ENCODE assay signal across 27 cellular contexts in the genomic region with DNA sequence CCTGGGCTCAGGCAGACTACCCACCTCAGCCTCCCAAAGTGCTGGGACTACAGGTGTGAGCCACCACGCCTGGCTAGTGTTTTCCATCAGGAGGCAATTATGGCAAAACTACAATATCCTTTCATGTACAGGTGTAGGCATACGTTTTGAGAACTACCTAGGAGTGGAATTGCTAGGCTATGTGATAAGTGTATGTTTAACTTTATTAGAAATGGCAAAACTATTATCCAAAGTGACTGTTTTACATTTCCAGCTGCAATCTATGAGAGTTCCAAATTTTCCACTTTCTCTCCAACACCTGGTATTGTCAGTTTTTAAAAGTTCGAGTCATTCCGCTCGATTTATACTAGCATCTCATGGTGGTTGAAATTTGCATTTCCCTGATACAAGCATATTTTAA. TPM values are rescaled to one million over a fixed set of nuclear protein-coding genes. Genes with fewer than 3 reads are reported as not detected.
DNase-seq lines count a peak whose midpoint lies in the region; ATAC-seq and TF ChIP-seq lines count a peak whose summit lies in the region.
"Had no signal": no experiment of that assay in that cellular context is flagged by ENCODE, and none has a peak within 500 bp of the region (broad histone marks: within the 10 kb centered on the region; RNA-seq: fewer than 3 reads in every experiment).

No MANE protein-coding gene starts in this region.

- H3K27ac ChIP-seq in HEK293 (ENCODE audit: extremely low read depth, low read depth, low read length), result no peak overlapping the region
- H3K27ac ChIP-seq: 22Rv1; A549; BLaER1; BLaER1 treated with 17β-estradiol and CSF1 and Interleukin-3, amounts not matched to agents 10 nM and 100 nM; C4-2B had no signal

- DNase-seq in Right ventricle myocardium inferior (ENCODE audit: missing footprints), result no peak
- DNase-seq: 8988T; ACHN; AML-193; BE2C; C1 segment of cervical spinal cord; Caco-2; Calu3; CD4-positive, alpha-beta memory T cell; CD4-positive, alpha-beta T cell; CD4-positive, CD25-positive, alpha-beta regulatory T cell; CD8-positive, alpha-beta memory T cell; CD8-positive, alpha-beta T cell; COR-L47; DMS 273 treated with DMSO at 0.1 percent for 48 hours; DMS153; DMS53; DMS79; DMS79 treated with DMSO at 0.1 percent for 48 hours; DND-41; EL had no signal

- H3K4me1 ChIP-seq in HEK293 (ENCODE audit: control insufficient read depth, insufficient read depth, low read length), result peaks cover 12% of the 10 kb centered on the region; the same call in 1 of the 2 replicates
- H3K4me1 ChIP-seq: A549, BE2C, Caco-2 had no signal

- POLR2A ChIA-PET in HEK293 (lab: Yijun Ruan, JAX), result no interaction called here

- no peaks in the 10 kb centered on the region for H3K36me3 ChIP-seq in HEK293 (ENCODE audit: control insufficient read depth in 2 of 2, insufficient read depth in 1 of 2, low read length in 2 of 2)
- H3K36me3 ChIP-seq: BE2C had no signal

- no peak for ATAC-seq in Right ventricle myocardium inferior
- ATAC-seq: A549; CD8-positive, alpha-beta T cell had no signal

- H3K9me3 ChIP-seq in HEK293 (ENCODE audit: control insufficient read depth, insufficient read depth, low read depth, low read length), result no peaks in the 10 kb centered on the region
- H3K9me3 ChIP-seq: A549, BE2C, Caco-2 had no signal

- CTCF ChIA-PET in HEK293 (lab: Yijun Ruan, JAX), result interaction anchor here (1.6 kb wide), 1 partner anchor 12 kb away, joined by 3 read pairs; no protein-coding TSS in a partner anchor

- no peak for TF ChIP-seq CTCF in HEK293 (tag by site-specific recombination; IDR thresholded peaks at IDR 0.05)

- intact Hi-C loops in Right ventricle myocardium inferior (cut with DNase I), result no loop called here

- H3K4me3 ChIP-seq in HEK293 (ENCODE audit: low read depth, low read length), result no peak overlapping the region
- H3K4me3 ChIP-seq: A549; BLaER1; BLaER1 treated with 17β-estradiol and CSF1 and Interleukin-3, amounts not matched to agents 10 nM and 100 nM had no signal

TF ChIP-seq in HEK293, 187 proteins besides CTCF, POLR2A, EP300 and RAD21:
- peak; percentile 96 for TF ChIP-seq ZNF140 (tag by site-specific recombination; IDR thresholded peaks at IDR 0.05)
- no peak for TF ChIP-seq KLF9 (tag by site-specific recombination; IDR thresholded peaks at IDR 0.05; ENCODE audit: low read depth)
TF ChIP-seq in HEK293: peak in this region for 1.

RNA-seq across cellular contexts. Expression of gene ZMYND11, which starts 59.0 kb away (rescaled TPM):
- 68.3 TPM for total RNA-seq in Right ventricle myocardium inferior
